Comparison of ENCODE assay signal across 1 cellular context in the genomic region with DNA sequence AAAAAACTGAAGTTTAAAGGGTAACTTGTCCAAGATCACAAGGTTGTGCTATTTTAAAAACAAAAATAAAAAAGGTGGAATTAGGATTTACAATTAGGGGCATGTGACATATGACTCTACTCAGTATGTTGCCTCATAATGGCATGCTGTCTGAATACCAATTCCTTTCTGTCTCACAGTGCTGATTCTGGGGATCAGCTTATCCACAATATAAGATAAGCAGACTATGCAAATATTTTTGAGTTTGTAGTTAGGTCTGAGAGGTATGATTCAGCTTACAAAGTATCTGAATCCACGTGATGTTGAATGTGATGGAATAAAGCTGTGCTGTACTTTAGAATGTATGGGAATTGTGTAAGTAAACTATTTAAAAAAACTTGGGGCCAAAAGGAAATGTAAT.
TF ChIP-seq lines count a peak whose summit lies in the region.

No MANE protein-coding gene starts in this region.

TF ChIP-seq in GM23338, 12 proteins besides CTCF, POLR2A, EP300 and RAD21 (continued from another document):
- TF ChIP-seq, protein P1, sequence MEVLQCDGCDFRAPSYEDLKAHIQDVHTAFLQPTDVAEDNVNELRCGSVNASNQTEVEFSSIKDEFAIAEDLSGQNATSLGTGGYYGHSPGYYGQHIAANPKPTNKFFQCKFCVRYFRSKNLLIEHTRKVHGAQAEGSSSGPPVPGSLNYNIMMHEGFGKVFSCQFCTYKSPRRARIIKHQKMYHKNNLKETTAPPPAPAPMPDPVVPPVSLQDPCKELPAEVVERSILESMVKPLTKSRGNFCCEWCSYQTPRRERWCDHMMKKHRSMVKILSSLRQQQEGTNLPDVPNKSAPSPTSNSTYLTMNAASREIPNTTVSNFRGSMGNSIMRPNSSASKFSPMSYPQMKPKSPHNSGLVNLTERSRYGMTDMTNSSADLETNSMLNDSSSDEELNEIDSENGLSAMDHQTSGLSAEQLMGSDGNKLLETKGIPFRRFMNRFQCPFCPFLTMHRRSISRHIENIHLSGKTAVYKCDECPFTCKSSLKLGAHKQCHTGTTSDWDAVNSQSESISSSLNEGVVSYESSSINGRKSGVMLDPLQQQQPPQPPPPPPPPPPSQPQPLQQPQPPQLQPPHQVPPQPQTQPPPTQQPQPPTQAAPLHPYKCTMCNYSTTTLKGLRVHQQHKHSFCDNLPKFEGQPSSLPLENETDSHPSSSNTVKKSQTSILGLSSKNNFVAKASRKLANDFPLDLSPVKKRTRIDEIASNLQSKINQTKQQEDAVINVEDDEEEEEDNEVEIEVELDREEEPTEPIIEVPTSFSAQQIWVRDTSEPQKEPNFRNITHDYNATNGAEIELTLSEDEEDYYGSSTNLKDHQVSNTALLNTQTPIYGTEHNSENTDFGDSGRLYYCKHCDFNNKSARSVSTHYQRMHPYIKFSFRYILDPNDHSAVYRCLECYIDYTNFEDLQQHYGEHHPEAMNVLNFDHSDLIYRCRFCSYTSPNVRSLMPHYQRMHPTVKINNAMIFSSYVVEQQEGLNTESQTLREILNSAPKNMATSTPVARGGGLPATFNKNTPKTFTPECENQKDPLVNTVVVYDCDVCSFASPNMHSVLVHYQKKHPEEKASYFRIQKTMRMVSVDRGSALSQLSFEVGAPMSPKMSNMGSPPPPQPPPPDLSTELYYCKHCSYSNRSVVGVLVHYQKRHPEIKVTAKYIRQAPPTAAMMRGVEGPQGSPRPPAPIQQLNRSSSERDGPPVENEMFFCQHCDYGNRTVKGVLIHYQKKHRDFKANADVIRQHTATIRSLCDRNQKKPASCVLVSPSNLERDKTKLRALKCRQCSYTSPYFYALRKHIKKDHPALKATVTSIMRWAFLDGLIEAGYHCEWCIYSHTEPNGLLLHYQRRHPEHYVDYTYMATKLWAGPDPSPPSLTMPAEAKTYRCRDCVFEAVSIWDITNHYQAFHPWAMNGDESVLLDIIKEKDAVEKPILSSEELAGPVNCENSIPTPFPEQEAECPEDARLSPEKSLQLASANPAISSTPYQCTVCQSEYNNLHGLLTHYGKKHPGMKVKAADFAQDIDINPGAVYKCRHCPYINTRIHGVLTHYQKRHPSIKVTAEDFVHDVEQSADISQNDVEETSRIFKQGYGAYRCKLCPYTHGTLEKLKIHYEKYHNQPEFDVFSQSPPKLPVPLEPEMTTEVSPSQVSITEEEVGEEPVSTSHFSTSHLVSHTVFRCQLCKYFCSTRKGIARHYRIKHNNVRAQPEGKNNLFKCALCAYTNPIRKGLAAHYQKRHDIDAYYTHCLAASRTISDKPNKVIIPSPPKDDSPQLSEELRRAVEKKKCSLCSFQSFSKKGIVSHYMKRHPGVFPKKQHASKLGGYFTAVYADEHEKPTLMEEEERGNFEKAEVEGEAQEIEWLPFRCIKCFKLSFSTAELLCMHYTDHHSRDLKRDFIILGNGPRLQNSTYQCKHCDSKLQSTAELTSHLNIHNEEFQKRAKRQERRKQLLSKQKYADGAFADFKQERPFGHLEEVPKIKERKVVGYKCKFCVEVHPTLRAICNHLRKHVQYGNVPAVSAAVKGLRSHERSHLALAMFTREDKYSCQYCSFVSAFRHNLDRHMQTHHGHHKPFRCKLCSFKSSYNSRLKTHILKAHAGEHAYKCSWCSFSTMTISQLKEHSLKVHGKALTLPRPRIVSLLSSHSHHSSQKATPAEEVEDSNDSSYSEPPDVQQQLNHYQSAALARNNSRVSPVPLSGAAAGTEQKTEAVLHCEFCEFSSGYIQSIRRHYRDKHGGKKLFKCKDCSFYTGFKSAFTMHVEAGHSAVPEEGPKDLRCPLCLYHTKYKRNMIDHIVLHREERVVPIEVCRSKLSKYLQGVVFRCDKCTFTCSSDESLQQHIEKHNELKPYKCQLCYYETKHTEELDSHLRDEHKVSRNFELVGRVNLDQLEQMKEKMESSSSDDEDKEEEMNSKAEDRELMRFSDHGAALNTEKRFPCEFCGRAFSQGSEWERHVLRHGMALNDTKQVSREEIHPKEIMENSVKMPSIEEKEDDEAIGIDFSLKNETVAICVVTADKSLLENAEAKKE (CRISPR knock-in tag; IDR thresholded peaks at IDR 0.05), result no peak
- no peak for TF ChIP-seq NANOG (IDR thresholded peaks at IDR 0.05; ENCODE audit: borderline replicate concordance)
